Comparison of ENCODE assay signal across 11 cellular contexts in the genomic region with DNA sequence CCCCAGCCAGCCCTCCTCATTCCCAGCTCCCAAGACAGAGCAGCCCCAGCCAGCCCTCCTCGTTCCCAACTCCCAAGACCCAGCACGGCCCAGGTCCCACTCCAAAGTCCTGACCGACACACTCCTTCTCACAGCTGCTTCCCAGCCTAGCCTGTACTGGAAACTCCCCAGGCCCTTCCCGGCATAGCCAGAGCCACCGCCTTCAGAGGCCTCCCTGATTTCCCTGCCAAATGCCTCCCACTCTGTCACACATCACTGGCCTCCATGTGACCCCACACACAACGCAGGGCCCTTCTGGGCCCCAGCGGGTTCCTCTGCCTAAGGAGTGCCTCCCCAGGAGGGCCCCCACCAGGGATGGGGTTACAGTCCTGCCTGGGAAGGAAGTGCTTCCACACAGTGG. TPM values are rescaled to one million over a fixed set of nuclear protein-coding genes. Genes with fewer than 3 reads are reported as not detected.
DNase-seq lines count a peak whose midpoint lies in the region; ATAC-seq and TF ChIP-seq lines count a peak whose summit lies in the region.
"Had no signal": no experiment of that assay in that cellular context is flagged by ENCODE, and none has a peak within 500 bp of the region (broad histone marks: within the 10 kb centered on the region; RNA-seq: fewer than 3 reads in every experiment).

No MANE protein-coding gene starts in this region.

- H3K9me3 ChIP-seq in A673 (ENCODE audit: low read depth, low read length, poor library complexity, severe bottlenecking), result no peaks in the 10 kb centered on the region
- no peaks in the 10 kb centered on the region for H3K9me3 ChIP-seq in adipocyte (ENCODE audit: control insufficient read depth, low read length)

- H3K56ac ChIP-seq in mesendoderm (ENCODE audit: low read length), result peak overlapping the region; percentile 15

- CTCF ChIA-PET in A673 (lab: Charles Lee), result no interaction called here

- H3K23ac ChIP-seq in mesendoderm (ENCODE audit: low read length), result no peak overlapping the region

- H3K4ac ChIP-seq in mesendoderm (ENCODE audit: low read depth, low read length), result no peak overlapping the region

- TF ChIP-seq POLR2A in GM18505 (IDR thresholded peaks at IDR 0.05; ENCODE audit: borderline replicate concordance, extremely low read depth, insufficient read depth, insufficient read length), result peak; percentile 18

- H2BK5ac ChIP-seq in mesendoderm (ENCODE audit: low read length), result no peak overlapping the region

- no TSS peak for BruUV-seq in A673 (replicated peaks; lab: Mats Ljungman, UMichigan)

- H3K4me1 ChIP-seq in A673 (ENCODE audit: insufficient read depth, low read length, poor library complexity, severe bottlenecking) (peaks cover 8% of the 10 kb centered on the region), adipocyte (ENCODE audit: control insufficient read depth, insufficient read depth, low read length) (peaks cover 32% of the 10 kb centered on the region), mesendoderm (ENCODE audit: control insufficient read depth, low read depth, low read length) (peaks cover 5% of the 10 kb centered on the region)

- no peak for DNase-seq in A673 (ENCODE audit: low spot score)
- DNase-seq in adipocyte (ENCODE audit: low read depth), result no peak
- DNase-seq in mesendoderm, result no peak
- no peak for DNase-seq in SKM-1 (lab: John Stamatoyannopoulos, UW; ENCODE audit: unreplicated experiment)
- DNase-seq: DMS79, KBM-7, NCI-H82 had no signal

- H4K8ac ChIP-seq in mesendoderm (ENCODE audit: low read depth, low read length), result no peak overlapping the region

- no CpG with 5 or more reads among the region's 7 CpGs for WGBS in mesendoderm (ENCODE audit: extremely low coverage, insufficient coverage, low lambda C conversion rate)

- no peak overlapping the region for H2BK15ac ChIP-seq in mesendoderm (replicated peaks; ENCODE audit: low read depth)

- no peak overlapping the region for H3K18ac ChIP-seq in mesendoderm (ENCODE audit: low read length)

- no peak overlapping the region for H2BK120ac ChIP-seq in mesendoderm (ENCODE audit: low read depth, low read length)

- peaks cover 20% of the 10 kb centered on the region for H3K36me3 ChIP-seq in A673 (ENCODE audit: insufficient read depth, low read length, poor library complexity, severe bottlenecking)
- peaks cover 17% of the 10 kb centered on the region for H3K36me3 ChIP-seq in adipocyte (ENCODE audit: control insufficient read depth, insufficient read depth, low read length, severe bottlenecking)
- H3K36me3 ChIP-seq in mesendoderm (ENCODE audit: control insufficient read depth, insufficient read depth, low read length), result peaks cover 1% of the 10 kb centered on the region

- POLR2A ChIA-PET in A673 (lab: Charles Lee; ENCODE audit: low non-redundant PET), result no interaction called here

- H4K5ac ChIP-seq in mesendoderm (ENCODE audit: low read length), result no peak overlapping the region

- intact Hi-C loops in A673 (cut with micrococcal nuclease; ENCODE audit: unreplicated experiment), result no loop called here

- H3K4me2 ChIP-seq in mesendoderm (ENCODE audit: low read length), result no peak overlapping the region

- peaks cover 33% of the 10 kb centered on the region for H3K79me1 ChIP-seq in mesendoderm (ENCODE audit: low read length)

- H3K27me3 ChIP-seq in A673 (replicated peaks; ENCODE audit: insufficient read depth, low read depth, low read length, poor library complexity), result no peaks in the 10 kb centered on the region
- H3K27me3 ChIP-seq in adipocyte (replicated peaks; ENCODE audit: control insufficient read depth, insufficient read depth, low read length), result no peaks in the 10 kb centered on the region
- no peaks in the 10 kb centered on the region for H3K27me3 ChIP-seq in mesendoderm (ENCODE audit: insufficient read depth, low read length, poor library complexity)

- H3K27ac ChIP-seq in A673 (ENCODE audit: low read depth, low read length, poor library complexity, severe bottlenecking), result peak overlapping the region; percentile 37
- H3K27ac ChIP-seq in mesendoderm (ENCODE audit: low read depth, low read length), result no peak overlapping the region

- TF ChIP-seq CTCF in A673 (conservative IDR thresholded peaks at IDR 0.05; ENCODE audit: low read depth, low read length), result no peak

- ATAC-seq in GM18505 (IDR thresholded peaks at IDR 0.05; ENCODE audit: unreplicated experiment) (no peak), GM18861 (IDR thresholded peaks at IDR 0.05; ENCODE audit: unreplicated experiment) (no peak), HG03469 (IDR thresholded peaks at IDR 0.05; ENCODE audit: unreplicated experiment) (no peak), HG03196 (IDR thresholded peaks at IDR 0.05; ENCODE audit: unreplicated experiment) (no peak)

- no peak overlapping the region for H2AK5ac ChIP-seq in mesendoderm (ENCODE audit: low read length)

- H3K4me3 ChIP-seq in A673 (ENCODE audit: low read depth, low read length, poor library complexity, severe bottlenecking) (no peak overlapping the region), adipocyte (ENCODE audit: low read length) (peak overlapping the region; percentile 70), mesendoderm (ENCODE audit: low read length) (no peak overlapping the region)

- H3K9ac ChIP-seq in adipocyte (ENCODE audit: low read length) (peak overlapping the region; percentile 59), mesendoderm (ENCODE audit: low read length) (no peak overlapping the region)

- H3K79me2 ChIP-seq in mesendoderm (ENCODE audit: control insufficient read depth, insufficient read depth, low read length), result peaks cover 41% of the 10 kb centered on the region

RNA-seq across cellular contexts. Expression of gene UBE2J2, which starts 2.8 kb away (rescaled TPM):
- 86.4 and 92.8 TPM in 2 replicates for total RNA-seq in A673 (2021)
- polyA plus RNA-seq in mesendoderm (2013, experiment 1 of 2), result 48.5 TPM
- 47.9 TPM for polyA plus RNA-seq in mesendoderm (2013, experiment 2 of 2)

RNA-seq across cellular contexts. Expression of gene SCNN1D, which starts 9.4 kb away (rescaled TPM):
- total RNA-seq in A673 (2021), result 4.5 and 13.0 TPM in 2 replicates
- 0.29 TPM for polyA plus RNA-seq in mesendoderm (2013, experiment 1 of 2)
- 0.27 TPM for polyA plus RNA-seq in mesendoderm (2013, experiment 2 of 2)

RNA-seq across cellular contexts. Expression of gene C1QTNF12, which starts 24.3 kb away (rescaled TPM):
- total RNA-seq in A673 (2021), result 2.9 and 4.4 TPM in 2 replicates
- 1.9 TPM for polyA plus RNA-seq in mesendoderm (2013, experiment 1 of 2)
- 1.6 TPM for polyA plus RNA-seq in mesendoderm (2013, experiment 2 of 2)

RNA-seq across cellular contexts. Expression of gene ACAP3, which starts 36.9 kb away (rescaled TPM):
- 67.6 and 71.9 TPM in 2 replicates for total RNA-seq in A673 (2021)
- polyA plus RNA-seq in mesendoderm (2013, experiment 1 of 2), result 7.8 TPM
- 8.1 TPM for polyA plus RNA-seq in mesendoderm (2013, experiment 2 of 2)

RNA-seq across cellular contexts. Expression of gene PUSL1, which starts 37.6 kb away (rescaled TPM):
- 28.5 and 31.3 TPM in 2 replicates for total RNA-seq in A673 (2021)
- 24.0 TPM for polyA plus RNA-seq in mesendoderm (2013, experiment 1 of 2)
- 25.0 TPM for polyA plus RNA-seq in mesendoderm (2013, experiment 2 of 2)
